8 cellular contexts compared by ENCODE assay signal in genomic region chr9:137034709-137035506, GRCh38. TPM values are rescaled to one million over a fixed set of nuclear protein-coding genes. Genes with fewer than 3 reads are reported as not detected.
DNase-seq lines count a peak whose midpoint lies in the region; ATAC-seq, FAIRE-seq and TF ChIP-seq lines count a peak whose summit lies in the region.

No MANE protein-coding gene starts in this region.

- no peaks in the 10 kb centered on the region for H3K9me3 Mint-ChIP-seq in naive thymus-derived CD4-positive, alpha-beta T cell

- POLR2A ChIA-PET in A549 (lab: Yijun Ruan, JAX) = interaction anchor here (0.6 to 1.7 kb wide), 7 partner anchors 39 to 206 kb away, joined by 3 to 5 read pairs (median 3); partner anchors contain the start of gene CLIC3
- POLR2A ChIA-PET in naive thymus-derived CD4-positive, alpha-beta T cell (lab: Charles Lee) = interaction anchor here (0.6 to 1.5 kb wide), 14 partner anchors 8 to 247 kb away, joined by 3 to 7 read pairs (median 3); partner anchors contain the start of genes FBXW5, MAN1B1 and TRAF2

- TF ChIP-seq POLR2A in A549 (IDR thresholded peaks at IDR 0.05; ENCODE audit: low read length) (no peak), Peyer's patch (IDR thresholded peaks at IDR 0.05) (no peak), erythroblast (IDR thresholded peaks at IDR 0.05; ENCODE audit: low read length) (no peak)

- peak; percentile 92 for FAIRE-seq in A549 (lab: Jason Lieb, UNC)

- in situ Hi-C loops in KBM-7 (cut with MboI; ENCODE audit: low pct_unique_long_range_greater_than_20kb, low sequenced_read_pairs) = no loop called here

- no peaks in the 10 kb centered on the region for H3K9me3 ChIP-seq in A549
- no peaks in the 10 kb centered on the region for H3K9me3 ChIP-seq in Peyer's patch
- H3K9me3 ChIP-seq in naive thymus-derived CD4-positive, alpha-beta T cell (ENCODE audit: control insufficient read depth in 2 of 3, low read length in 3 of 3) = no peaks in the 10 kb centered on the region

- CTCF ChIA-PET in A549 (lab: Yijun Ruan, JAX) = interaction anchor here (0.5 to 20.4 kb wide), 74 partner anchors 10 to 321 kb away, joined by 3 to 282 read pairs (median 5); partner anchors contain the start of genes ABCA2, AJM1, C8G and CLIC3
- CTCF ChIA-PET in naive thymus-derived CD4-positive, alpha-beta T cell (lab: Charles Lee) = interaction anchor here (0.7 to 3.5 kb wide), 18 partner anchors 8 to 275 kb away, joined by 3 to 49 read pairs (median 4); partner anchors contain the start of genes AJM1, RABL6 and TMEM141

- H3K27ac Mint-ChIP-seq in naive thymus-derived CD4-positive, alpha-beta T cell = peak overlapping the region in 4 of 9 donors; percentile 19 to 85 (median 43)

- TF ChIP-seq RAD21 in A549 (conservative IDR thresholded peaks at IDR 0.05 in 1 of 2, IDR thresholded peaks at IDR 0.05 in 1 of 2) = peak; percentile 82 to 92

- WGBS in A549 (ENCODE audit: missing lambda C conversion rate) = 23% methylated on average over 12 of the region's 24 CpGs

- peaks cover 18% of the 10 kb centered on the region for H3K4me1 ChIP-seq in A549
- peaks cover 10 to 40% (median 35%) of the 10 kb centered on the region in 4 donors for H3K4me1 ChIP-seq in Peyer's patch
- H3K4me1 ChIP-seq in naive thymus-derived CD4-positive, alpha-beta T cell (ENCODE audit: control insufficient read depth in 2 of 2, insufficient read depth in 2 of 2, low read length in 2 of 2) = peaks cover 38 to 43% of the 10 kb centered on the region in 2 donors

- peaks cover 0 to 3% (median 0%) of the 10 kb centered on the region in 5 donors for H3K27me3 Mint-ChIP-seq in naive thymus-derived CD4-positive, alpha-beta T cell

- intact Hi-C loops in naive thymus-derived CD4-positive, alpha-beta T cell (cut with micrococcal nuclease) = loop anchor here (1.0 to 2.0 kb wide), 5 partner anchors 31 to 248 kb away; partner anchors contain the start of genes AJM1 (in 1 of the 2), C8G (in 1 of the 2) and FBXW5 (in 1 of the 2)

- peaks cover 0 to 7% (median 0%) of the 10 kb centered on the region in 3 donors for H3K36me3 ChIP-seq in Peyer's patch
- no peaks in the 10 kb centered on the region for H3K36me3 ChIP-seq in naive thymus-derived CD4-positive, alpha-beta T cell (ENCODE audit: control insufficient read depth in 2 of 3, insufficient read depth in 3 of 3, low read length in 3 of 3)

- peak; percentile 90 to 92 for DNase-seq in A549 (ENCODE audit: low read depth in 1 of 2, low spot score in 1 of 2)
- DNase-seq in KBM-7 = peak; percentile 85
- peak; percentile 79 to 92 (median 90) for DNase-seq in Peyer's patch
- peak; percentile 89 for DNase-seq in activated T-cell treated with anti-CD3 and anti-CD28 coated beads, Interleukin-2, amount 50 U/mL, for 1 hour
- DNase-seq in erythroblast (lab: John Stamatoyannopoulos, UW) = peak; percentile 85 to 92
- DNase-seq in naive thymus-derived CD4-positive, alpha-beta T cell = peak; percentile 74 to 88 (median 82)
- peak; percentile 70 for DNase-seq in stimulated activated CD8-positive, alpha-beta memory T cell treated with anti-CD3 and anti-CD28 coated beads, Interleukin-7, amount 100 ng/mL, for 24 hours (ENCODE audit: low read depth)

- H3K4me3 ChIP-seq in A549 (no peak overlapping the region), Peyer's patch (peak overlapping the region in 2 of 4 donors; percentile 10 to 22)
- H3K4me3 ChIP-seq in naive thymus-derived CD4-positive, alpha-beta T cell (ENCODE audit: low read length) = peak overlapping the region; percentile 34

- TF ChIP-seq CTCF in A549 (IDR thresholded peaks at IDR 0.05) = peak; percentile 86
- TF ChIP-seq CTCF in Peyer's patch (IDR thresholded peaks at IDR 0.05) = peak; percentile 85 to 96 (median 92)

- ATAC-seq in A549 (peak; percentile 76 to 94), GM18861 (IDR thresholded peaks at IDR 0.05; ENCODE audit: unreplicated experiment) (peak; percentile 30)
- peak; percentile 84 for ATAC-seq in naive thymus-derived CD4-positive, alpha-beta T cell

- H3K27ac ChIP-seq in A549 (peak overlapping the region; percentile 34 to 67; a peak in 4 of 6 replicates), Peyer's patch (peak overlapping the region in 3 of 4 donors; percentile 23 to 68 (median 25))
- H3K27ac ChIP-seq in naive thymus-derived CD4-positive, alpha-beta T cell (ENCODE audit: low read depth, low read length) = no peak overlapping the region

- peaks cover 11 to 37% (median 26%) of the 10 kb centered on the region in 7 donors for H3K4me1 Mint-ChIP-seq in naive thymus-derived CD4-positive, alpha-beta T cell

- no peaks in the 10 kb centered on the region for H3K27me3 ChIP-seq in Peyer's patch
- no peaks in the 10 kb centered on the region for H3K27me3 ChIP-seq in naive thymus-derived CD4-positive, alpha-beta T cell (ENCODE audit: control insufficient read depth in 2 of 2, insufficient read depth in 2 of 2, low read length in 2 of 2)

- H3K4me3 Mint-ChIP-seq in naive thymus-derived CD4-positive, alpha-beta T cell = peak overlapping the region; percentile 55 to 81 (median 66)

- no peaks in the 10 kb centered on the region for H3K36me3 Mint-ChIP-seq in naive thymus-derived CD4-positive, alpha-beta T cell

- TF ChIP-seq EP300 in A549 (IDR thresholded peaks at IDR 0.05) = no peak

- peak overlapping the region; percentile 77 for H3K4me2 ChIP-seq in A549

TF ChIP-seq in A549, 52 proteins besides CTCF, POLR2A, EP300 and RAD21 (continues in another document):
- TF ChIP-seq MAX (IDR thresholded peaks at IDR 0.05) = 0 out of 2 replicates have a peak, but pooled peaks have one; percentile 27
- no peak for TF ChIP-seq E2F6 (IDR thresholded peaks at IDR 0.05; ENCODE audit: borderline replicate concordance, low read depth)
- TF ChIP-seq JUN (IDR thresholded peaks at IDR 0.05) = peak in 1 of 2 experiments; percentile 28; a peak in 1 of 5 replicates
- no peak for TF ChIP-seq FOSL2 (IDR thresholded peaks at IDR 0.05)
- TF ChIP-seq FOSL2 (CRISPR knock-in tag; IDR thresholded peaks at IDR 0.05) = no peak

RNA-seq across cellular contexts. Expression of gene FUT7, which starts 3.0 kb away (rescaled TPM):
- polyA plus RNA-seq in A549 (2011; rRNA removed) (not detected in 2 replicates), A549 (2017; fragmentation: RNase III; extraction: RNeasy Plus Mini Kit Qiagen cat#74134 plus additional on column Dnase treatment) (0.07 TPM in 1 of 3 replicates, not detected in the others)
- polyA plus RNA-seq in A549 (2012; cell fraction: cytosol; rRNA removed) = 0.01 TPM in 1 of 2 replicates, not detected in the other
- 0.06 and 0.07 TPM in 2 replicates for polyA plus RNA-seq in A549 (2012; cell fraction: nucleus; rRNA removed)
- polyA minus RNA-seq in A549 (2011; rRNA and poly(A)+ RNA removed) = not detected in 2 replicates
- not detected for total RNA-seq in Peyer's patch
- total RNA-seq in naive thymus-derived CD4-positive, alpha-beta T cell = 1 to 10 TPM in 1 of 5 experiments, under 1 TPM in 3, not detected in 1; 0.27 to 4.6 (median 0.50) TPM
- polyA plus RNA-seq in naive thymus-derived CD4-positive, alpha-beta T cell = under 1 TPM; 0.06 to 0.25 TPM

RNA-seq across cellular contexts. Expression of gene ABCA2, which starts 6.9 kb away (rescaled TPM):
- polyA plus RNA-seq in A549 (2011; rRNA removed) = 8.3 and 10.1 TPM in 2 replicates
- polyA plus RNA-seq in A549 (2012; cell fraction: cytosol; rRNA removed) = 28.8 and 41.7 TPM in 2 replicates
- polyA plus RNA-seq in A549 (2012; cell fraction: nucleus; rRNA removed) = 187 and 285 TPM in 2 replicates
- 23.0 to 25.6 TPM (median 24.7 TPM) in 3 replicates for polyA plus RNA-seq in A549 (2017; fragmentation: RNase III; extraction: RNeasy Plus Mini Kit Qiagen cat#74134 plus additional on column Dnase treatment)
- 10.9 and 21.1 TPM in 2 replicates for polyA minus RNA-seq in A549 (2011; rRNA and poly(A)+ RNA removed)
- total RNA-seq in Peyer's patch = 10 to 100 TPM; 46.4 to 69.0 (median 49.0) TPM
- 100 to 1,000 TPM in 1 of 5 experiments, 10 to 100 TPM in 4; 18.4 to 112 (median 26.7) TPM for total RNA-seq in naive thymus-derived CD4-positive, alpha-beta T cell
- 1 to 10 TPM; 1.8 to 2.5 TPM for polyA plus RNA-seq in naive thymus-derived CD4-positive, alpha-beta T cell

RNA-seq across cellular contexts. Expression of gene NPDC1, which starts 11.1 kb away (rescaled TPM):
- polyA plus RNA-seq in A549 (2011; rRNA removed) = 12.7 and 13.0 TPM in 2 replicates
- polyA plus RNA-seq in A549 (2012; cell fraction: cytosol; rRNA removed) = 36.2 and 51.1 TPM in 2 replicates
- polyA plus RNA-seq in A549 (2012; cell fraction: nucleus; rRNA removed) = 239 and 327 TPM in 2 replicates
- polyA plus RNA-seq in A549 (2017; fragmentation: RNase III; extraction: RNeasy Plus Mini Kit Qiagen cat#74134 plus additional on column Dnase treatment) = 33.2 to 40.6 TPM (median 40.2 TPM) in 3 replicates
- 4.0 and 4.8 TPM in 2 replicates for polyA minus RNA-seq in A549 (2011; rRNA and poly(A)+ RNA removed)
- 100 to 1,000 TPM in 2 of 4 donors, 10 to 100 TPM in 2; 54.2 to 106 (median 83.8) TPM for total RNA-seq in Peyer's patch
- 10 to 100 TPM in 2 of 5 experiments, 1 to 10 TPM in 3; 2.3 to 37.5 (median 7.4) TPM for total RNA-seq in naive thymus-derived CD4-positive, alpha-beta T cell
- polyA plus RNA-seq in naive thymus-derived CD4-positive, alpha-beta T cell = 1 to 10 TPM in 1 of 2 donors, under 1 TPM in 1; 0.36 to 1.2 TPM

RNA-seq across cellular contexts. Expression of gene ENTPD2, which starts 19.0 kb away (rescaled TPM):
- polyA plus RNA-seq in A549 (2011; rRNA removed) (0.75 and 2.3 TPM in 2 replicates), A549 (2017; fragmentation: RNase III; extraction: RNeasy Plus Mini Kit Qiagen cat#74134 plus additional on column Dnase treatment) (0.71 to 1.2 TPM (median 1.1 TPM) in 3 replicates)
- polyA plus RNA-seq in A549 (2012; cell fraction: cytosol; rRNA removed) = 0.65 and 0.83 TPM in 2 replicates
- polyA plus RNA-seq in A549 (2012; cell fraction: nucleus; rRNA removed) = 2.2 and 3.4 TPM in 2 replicates
- polyA minus RNA-seq in A549 (2011; rRNA and poly(A)+ RNA removed) = 1.4 and 1.9 TPM in 2 replicates
- total RNA-seq in Peyer's patch = 10 to 100 TPM in 3 of 4 donors, 1 to 10 TPM in 1; 5.0 to 53.8 (median 28.9) TPM
- total RNA-seq in naive thymus-derived CD4-positive, alpha-beta T cell = not detected
- polyA plus RNA-seq in naive thymus-derived CD4-positive, alpha-beta T cell = not detected

RNA-seq across cellular contexts. Expression of gene SAPCD2, which starts 35.4 kb away (rescaled TPM):
- polyA plus RNA-seq in A549 (2011; rRNA removed) (6.5 and 6.9 TPM in 2 replicates), A549 (2017; fragmentation: RNase III; extraction: RNeasy Plus Mini Kit Qiagen cat#74134 plus additional on column Dnase treatment) (13.1 to 16.4 TPM (median 14.6 TPM) in 3 replicates)
- polyA plus RNA-seq in A549 (2012; cell fraction: cytosol; rRNA removed) = 21.7 and 32.9 TPM in 2 replicates
- 30.3 and 48.0 TPM in 2 replicates for polyA plus RNA-seq in A549 (2012; cell fraction: nucleus; rRNA removed)
- polyA minus RNA-seq in A549 (2011; rRNA and poly(A)+ RNA removed) = 4.4 and 6.1 TPM in 2 replicates
- 10 to 100 TPM in 1 of 4 donors, 1 to 10 TPM in 3; 5.6 to 12.4 (median 7.9) TPM for total RNA-seq in Peyer's patch
- 10 to 100 TPM in 1 of 5 experiments, 1 to 10 TPM in 1, under 1 TPM in 3; 0.16 to 22.1 (median 0.74) TPM for total RNA-seq in naive thymus-derived CD4-positive, alpha-beta T cell
- under 1 TPM in 1 of 2 donors, not detected in 1; 0.18 TPM for polyA plus RNA-seq in naive thymus-derived CD4-positive, alpha-beta T cell

Comparison
In these comparisons a context has a peak if more than half of its experiments do, and no peak if none do; other contexts are left out.
1. ATAC-seq: peak in every context shown above with its lines; median percentile 85 in A549; 84 in naive thymus-derived CD4-positive, alpha-beta T cell; 30 in GM18861.